8 cellular contexts compared by ENCODE assay signal in the genomic region with DNA sequence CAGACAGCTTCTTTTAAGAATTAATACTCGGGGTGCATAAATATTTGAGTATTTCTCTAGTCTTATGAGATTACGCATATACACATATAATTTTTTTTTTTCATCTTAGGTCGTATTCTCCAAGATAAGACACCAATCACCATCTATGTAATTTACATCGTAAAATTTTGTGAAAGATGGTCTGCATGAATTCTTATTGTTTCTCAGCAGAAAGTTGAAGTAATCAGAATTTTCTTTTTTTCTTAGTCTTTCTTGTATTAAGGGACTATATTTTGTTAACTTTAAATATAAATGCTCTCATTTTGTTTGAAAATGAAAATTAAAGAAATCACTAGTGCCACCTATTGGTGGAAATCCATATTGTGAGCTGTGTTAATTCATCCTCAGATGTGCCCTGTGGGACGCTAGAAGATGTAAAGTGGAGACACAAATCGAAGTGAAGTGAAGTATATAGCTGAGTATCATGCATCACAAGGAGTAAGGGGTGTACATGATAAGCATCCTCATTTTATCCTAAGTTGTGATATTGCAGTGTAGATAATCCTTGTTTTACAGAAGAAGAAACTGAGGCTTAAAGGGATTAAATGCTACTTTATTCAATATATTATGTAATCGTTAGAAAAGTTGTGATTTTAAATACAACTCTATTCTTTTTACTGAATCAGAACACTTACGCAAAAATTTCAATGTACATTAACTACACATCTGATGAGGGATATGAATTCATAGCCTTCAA.
DNase-seq lines count a peak whose midpoint lies in the region; ATAC-seq, FAIRE-seq and TF ChIP-seq lines count a peak whose summit lies in the region.

No MANE protein-coding gene starts in this region.

- no peaks in the 10 kb centered on the region for H3K36me3 ChIP-seq in bronchial epithelial cell (ENCODE audit: control insufficient read depth, insufficient read depth, low read length)

- H3K36me3 Mint-ChIP-seq in nephron (ENCODE audit: low read depth), result no peaks in the 10 kb centered on the region

- H3K27ac ChIP-seq in coronary artery, result no peak overlapping the region

- peaks cover 4% of the 10 kb centered on the region for H3K27me3 Mint-ChIP-seq in nephron (ENCODE audit: low read depth)

- TF ChIP-seq CTCF in bronchial epithelial cell (IDR thresholded peaks at IDR 0.05; ENCODE audit: insufficient read depth, low read length, severe bottlenecking) (no peak), nephron (IDR thresholded peaks at IDR 0.05; ENCODE audit: unreplicated experiment in 3 of 3) (peak; percentile 61 to 75 (median 72)), coronary artery (IDR thresholded peaks at IDR 0.05) (no peak)

- H3K4me3 ChIP-seq in bronchial epithelial cell (ENCODE audit: low read depth, low read length) (no peak overlapping the region), coronary artery (no peak overlapping the region)

- H3K9me3 Mint-ChIP-seq in nephron, result peaks cover under 1% of the 10 kb centered on the region

- no peaks in the 10 kb centered on the region for H3K4me1 Mint-ChIP-seq in nephron

- no peaks in the 10 kb centered on the region for H3K27me3 ChIP-seq in bronchial epithelial cell (ENCODE audit: control insufficient read depth, insufficient read depth, low read length)

- H3K4me3 Mint-ChIP-seq in nephron, result no peak overlapping the region

- DNase-seq in NCI-H82 (lab: John Stamatoyannopoulos, UW) (peak; percentile 44), NCI-H82 treated with DMSO at 0.1 percent for 48 hours (lab: John Stamatoyannopoulos, UW; ENCODE audit: unreplicated experiment) (no peak), NCI-H1092 (lab: John Stamatoyannopoulos, UW) (peak; percentile 6), bronchial epithelial cell (ENCODE audit: low read depth) (peak; percentile 16), coronary artery (ENCODE audit: low spot score) (no peak), epidermal melanocyte (ENCODE audit: insufficient read length, low spot score) (no peak)

- FAIRE-seq in bronchial epithelial cell (lab: Jason Lieb, UNC), result no peak

- no peak overlapping the region for H3K27ac Mint-ChIP-seq in nephron

- ATAC-seq in GM18502 (IDR thresholded peaks at IDR 0.05; ENCODE audit: poor library complexity, unreplicated experiment), result no peak

Comparison
In these comparisons a context has a peak if more than half of its experiments do, and no peak if none do; other contexts are left out.
1. DNase-seq: peak in NCI-H82 (single experiment), NCI-H1092 (single experiment) and bronchial epithelial cell (single experiment); none in NCI-H82 treated with DMSO at 0.1 percent for 48 hours (single experiment), coronary artery (single experiment) and epidermal melanocyte (single experiment).
2. CTCF ChIP-seq: peak in nephron (3 of 3); none in bronchial epithelial cell (single experiment) and coronary artery (single experiment).